In the genomic region with DNA sequence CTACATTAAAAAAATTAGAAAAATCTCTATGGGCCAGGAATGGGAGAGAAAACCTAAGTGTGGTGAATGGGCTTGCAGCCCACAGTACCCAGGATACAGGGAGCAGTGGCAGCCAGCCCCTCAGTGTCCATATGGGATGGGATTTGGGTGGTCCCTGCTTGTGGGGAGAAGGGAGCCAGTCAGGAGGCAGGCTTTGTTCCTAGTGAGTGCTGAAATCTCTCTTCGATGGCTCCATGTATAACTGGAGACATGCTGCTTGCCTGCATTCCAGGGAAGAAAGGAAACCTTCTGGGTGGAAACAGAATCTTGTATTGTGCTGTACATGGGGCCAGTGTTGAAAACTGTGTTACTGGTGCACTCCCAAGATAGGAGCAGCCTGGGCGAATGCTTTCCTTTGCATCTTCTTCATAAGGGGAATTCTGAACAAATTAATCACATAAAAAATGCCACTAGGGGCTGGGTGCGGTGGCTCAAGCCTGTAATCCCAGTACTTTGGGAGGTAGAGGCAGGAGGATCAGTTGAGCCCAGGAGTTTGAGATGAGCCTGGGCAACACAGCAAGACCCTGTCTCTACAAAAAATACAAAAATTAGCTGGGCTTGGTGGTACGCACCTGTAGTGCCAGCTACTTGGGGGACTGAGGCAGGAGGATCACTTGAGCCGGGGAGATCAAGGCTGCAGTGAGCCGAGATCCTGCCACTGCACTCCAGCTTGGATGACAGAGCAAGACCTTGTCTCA, we compare ENCODE assay signal across 15 cellular contexts. TPM values are rescaled to one million over a fixed set of nuclear protein-coding genes. Genes with fewer than 3 reads are reported as not detected.
A peak's percentile ranks its signal among the peaks of the same experiment; 100 is the strongest.
DNase-seq lines count a peak whose midpoint lies in the region; ATAC-seq and TF ChIP-seq lines count a peak whose summit lies in the region.
"Had no signal": no experiment of that assay in that cellular context is flagged by ENCODE, and none has a peak within 500 bp of the region (broad histone marks: within the 10 kb centered on the region; RNA-seq: fewer than 3 reads in every experiment).

No MANE protein-coding gene starts in this region.

- WGBS in esophagus muscularis mucosa: 67% methylated on average over 6 of the region's 6 CpGs

- TF ChIP-seq EP300 in esophagus muscularis mucosa (IDR thresholded peaks at IDR 0.05): no peak

- H3K9ac ChIP-seq in iPS-15b (ENCODE audit: low read depth, low read length): no peak overlapping the region

- POLR2A ChIA-PET in RWPE1 (lab: Yijun Ruan, JAX; ENCODE audit: low non-redundant PET): no interaction called here

- intact Hi-C loops in esophagus muscularis mucosa (cut with DNase I): no loop called here

- H3K4me1 ChIP-seq in iPS-15b (ENCODE audit: control insufficient read depth, insufficient read depth, low read length): peaks cover 15% of the 10 kb centered on the region
- peaks cover 11 to 18% (median 17%) of the 10 kb centered on the region in 4 donors for H3K4me1 ChIP-seq in esophagus muscularis mucosa

- TF ChIP-seq POLR2A in esophagus muscularis mucosa (IDR thresholded peaks at IDR 0.05; ENCODE audit: low read depth): no peak

- H3K4me3 ChIP-seq in iPS-15b (ENCODE audit: low read depth, low read length) (peak overlapping the region; percentile 5), retinal pigment epithelial cell (ENCODE audit: low read length) (peak overlapping the region; percentile 23), esophagus muscularis mucosa (no peak overlapping the region)
- H3K4me3 ChIP-seq: lung, SJSA1 had no signal

- H3K36me3 ChIP-seq in iPS-15b (ENCODE audit: control insufficient read depth, insufficient read depth, low read length) (peaks cover 5% of the 10 kb centered on the region), esophagus muscularis mucosa (peaks cover 0 to 18% (median 14%) of the 10 kb centered on the region in 4 donors)
- H3K36me3 ChIP-seq: SJSA1 had no signal

- H3K9me3 ChIP-seq in iPS-15b (ENCODE audit: control insufficient read depth, insufficient read depth, low read length): no peaks in the 10 kb centered on the region
- H3K9me3 ChIP-seq in esophagus muscularis mucosa: no peaks in the 10 kb centered on the region
- H3K9me3 ChIP-seq: SJSA1 had no signal

- CTCF ChIA-PET in RWPE1 (lab: Yijun Ruan, JAX): interaction anchor here (0.6 kb wide), 1 partner anchor 29 kb away, joined by 4 read pairs; no protein-coding TSS in a partner anchor

- H3K27ac ChIP-seq in RWPE1: peak overlapping the region; percentile 71
- H3K27ac ChIP-seq in esophagus muscularis mucosa (replicated peaks in 1 of 4): peak overlapping the region in 2 of 4 donors; percentile 26 to 49
- H3K27ac ChIP-seq: SJSA1 had no signal

- H3K27me3 ChIP-seq in iPS-15b (ENCODE audit: control insufficient read depth, insufficient read depth, low read length): no peaks in the 10 kb centered on the region
- H3K27me3 ChIP-seq in esophagus muscularis mucosa: no peaks in the 10 kb centered on the region
- H3K27me3 ChIP-seq: SJSA1 had no signal

- no peak for ATAC-seq in HG03196 (IDR thresholded peaks at IDR 0.05; ENCODE audit: unreplicated experiment)

- DNase-seq in ELF-1 (ENCODE audit: low read depth, low spot score) (peak; percentile 30), RWPE1 (ENCODE audit: low spot score) (no peak), retinal pigment epithelial cell (ENCODE audit: low read depth) (no peak), dermis blood vessel endothelial cell (no peak), esophagus muscularis mucosa (ENCODE audit: extremely low spot score) (no peak)
- DNase-seq in activated CD4-positive, alpha-beta T cell treated with anti-CD3 and anti-CD28 coated beads, Interleukin-2, amount 50 U/mL, for 48 hours: no peak
- DNase-seq: activated CD4-positive, alpha-beta T cell treated with anti-CD3 and anti-CD28 coated beads, Interleukin-2, amount 50 U/mL, for 4 hours; amygdala; cortex of kidney; NCI-H1048; NCI-H2171 treated with DMSO at 0.1 percent for 48 hours had no signal

- TF ChIP-seq CTCF in RWPE1 (conservative IDR thresholded peaks at IDR 0.05; ENCODE audit: low read depth): no peak
- TF ChIP-seq CTCF in retinal pigment epithelial cell (conservative IDR thresholded peaks at IDR 0.05; ENCODE audit: low read depth, low read length): no peak
- no peak for TF ChIP-seq CTCF in esophagus muscularis mucosa (IDR thresholded peaks at IDR 0.05)

RNA-seq across cellular contexts. Expression of gene PTPRU, which starts 36.0 kb away (rescaled TPM):
- 2.1 and 2.4 TPM in 2 replicates for total RNA-seq in dermis blood vessel endothelial cell
- total RNA-seq in esophagus muscularis mucosa: 10 to 100 TPM; 19.5 to 32.7 (median 27.5) TPM

RNA-seq across cellular contexts. Expression of gene MECR, which starts 41.6 kb away (rescaled TPM):
- total RNA-seq in dermis blood vessel endothelial cell (10.6 and 18.4 TPM in 2 replicates), esophagus muscularis mucosa (10 to 100 TPM; 15.4 to 20.2 (median 18.6) TPM)

Comparison
In these comparisons a context has a peak if more than half of its experiments do, and no peak if none do; other contexts are left out.
1. H3K4me3 ChIP-seq: peak in iPS-15b (single experiment) and retinal pigment epithelial cell (single experiment); none in esophagus muscularis mucosa (0 of 4).